In genomic region chr1:161226320-161226711, GRCh38 we compare ENCODE assay signal across 1 cellular context.
TF ChIP-seq lines count a peak whose summit lies in the region.

No MANE protein-coding gene starts in this region.

TF ChIP-seq in GM23338, 12 proteins besides CTCF, POLR2A, EP300 and RAD21 (continued from another document):
- TF ChIP-seq ZNF462 (CRISPR knock-in tag; IDR thresholded peaks at IDR 0.05) (no peak), EZH2 (IDR thresholded peaks at IDR 0.05; ENCODE audit: low read depth, unreplicated experiment) (no peak), CREB1 (CRISPR knock-in tag; IDR thresholded peaks at IDR 0.05; ENCODE audit: low read depth) (no peak), ETS1 (IDR thresholded peaks at IDR 0.05) (no peak)
